ENCODE assay signal across 9 cellular contexts in genomic region chr6:43575772-43576551, GRCh38. TPM values are rescaled to one million over a fixed set of nuclear protein-coding genes. Genes with fewer than 3 reads are reported as not detected.
DNase-seq lines count a peak whose midpoint lies in the region; ATAC-seq, FAIRE-seq and TF ChIP-seq lines count a peak whose summit lies in the region.
"Had no signal": no experiment of that assay in that cellular context is flagged by ENCODE, and none has a peak within 500 bp of the region (broad histone marks: within the 10 kb centered on the region; RNA-seq: fewer than 3 reads in every experiment).

TSS of gene POLH (plus strand) at chr6:43576185. CDS start at chr6:43582320, 6,135 bp downstream.
TSS of gene XPO5 (minus strand) at chr6:43576038. CDS start at chr6:43575864, 174 bp downstream.

- H3K27ac ChIP-seq in kidney (ENCODE audit: low read depth in 2 of 2, low read length in 2 of 2) = peak within 1 kb of the TSS; percentile 54 to 74

- peak; percentile 94 to 96 for DNase-seq in AML-193 (lab: John Stamatoyannopoulos, UW)
- peak; percentile 93 for DNase-seq in NCI-H510A (lab: John Stamatoyannopoulos, UW)
- peak; percentile 85 for DNase-seq in activated CD4-positive, alpha-beta T cell treated with anti-CD3 and anti-CD28 coated beads for 1 hour
- peak; percentile 96 for DNase-seq in cerebellum (ENCODE audit: low spot score)
- DNase-seq in kidney = peak; percentile 96
- DNase-seq in stimulated activated CD4-positive, alpha-beta T cell treated with anti-CD3 and anti-CD28 coated beads, Interleukin-15, amount 100 ng/mL, for 1 hour (ENCODE audit: low read depth in 1 of 2, low spot score in 1 of 2) = peak; percentile 84 to 89

- no peak for TF ChIP-seq CTCF in kidney (IDR thresholded peaks at IDR 0.05; ENCODE audit: borderline replicate concordance, extremely low read depth, insufficient read depth)

- peaks cover 6% of the 10 kb centered on the region in 2 donors for H3K4me1 ChIP-seq in kidney (ENCODE audit: control insufficient read depth in 1 of 2, insufficient read depth in 1 of 2, low read depth in 1 of 2, low read length in 2 of 2)

- no peaks in the 10 kb centered on the region for H3K9me3 ChIP-seq in kidney (ENCODE audit: control insufficient read depth in 1 of 2, low read length in 2 of 2)

- H3K36me3 ChIP-seq in kidney (ENCODE audit: control insufficient read depth in 1 of 2, insufficient read depth in 2 of 2, low read length in 2 of 2) = peaks cover 7 to 10% of the 10 kb centered on the region in 2 donors

- ATAC-seq in HG03432 (IDR thresholded peaks at IDR 0.05; ENCODE audit: unreplicated experiment) = peak; percentile 91

- H3K4me3 ChIP-seq in kidney (ENCODE audit: low read length in 2 of 2) = peak within 1 kb of the TSS; percentile 89 to 98

- no peak for FAIRE-seq in kidney (lab: Jason Lieb, UNC)
- FAIRE-seq: TTC549 had no signal

- intact Hi-C loops in kidney (cut with DNase I) = no loop called here

- H3K9ac ChIP-seq in kidney (ENCODE audit: low read length in 2 of 2) = peak within 1 kb of the TSS; percentile 57 to 84

- peak; percentile 99 for TF ChIP-seq POLR2A in GM19193 (IDR thresholded peaks at IDR 0.05; ENCODE audit: extremely low read depth, insufficient read depth, insufficient read length)

RNA-seq across cellular contexts. Expression of gene POLH, which starts in this region (rescaled TPM):
- total RNA-seq in cerebellum (12.8 TPM), kidney (16.8 TPM)
- polyA plus RNA-seq in kidney (ENCODE audit: insufficient read depth, low read depth, low replicate concordance) = 1.8 TPM

RNA-seq across cellular contexts. Expression of gene XPO5, which starts in this region (rescaled TPM):
- 54.6 TPM for total RNA-seq in cerebellum
- total RNA-seq in kidney = 34.3 TPM
- polyA plus RNA-seq in kidney (ENCODE audit: insufficient read depth, low read depth, low replicate concordance) = 7.5 TPM

Comparison
In these comparisons a context has a peak if more than half of its experiments do, and no peak if none do; other contexts are left out.
1. Peak in every context shown above with its lines: DNase-seq, ATAC-seq, H3K4me3 ChIP-seq and H3K27ac ChIP-seq.